In the genomic region with DNA sequence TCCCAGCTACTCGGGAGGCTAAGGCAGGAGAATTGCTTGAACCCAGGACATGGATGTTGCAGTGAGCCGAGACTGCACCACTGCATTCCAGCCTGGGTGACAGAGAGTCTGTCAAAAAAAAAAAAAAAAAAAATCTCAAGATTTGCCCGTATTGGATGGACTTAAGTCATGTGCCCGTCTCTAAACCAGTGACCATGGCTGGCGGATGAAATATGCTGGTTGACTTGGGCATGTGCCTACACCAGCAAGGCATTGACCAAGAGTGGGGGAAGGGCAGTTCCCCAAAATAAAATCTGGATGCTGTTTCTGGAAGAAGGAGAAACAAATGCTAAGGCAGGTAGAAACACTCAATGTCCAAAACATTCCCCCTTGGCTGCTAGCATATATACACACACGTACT, we compare ENCODE assay signal across 1 cellular context.
TF ChIP-seq lines count a peak whose summit lies in the region.

No MANE protein-coding gene starts in this region.

TF ChIP-seq in SK-N-SH, 30 proteins besides CTCF, POLR2A, EP300 and RAD21 (continued from another document):
- TF ChIP-seq, protein P1, sequence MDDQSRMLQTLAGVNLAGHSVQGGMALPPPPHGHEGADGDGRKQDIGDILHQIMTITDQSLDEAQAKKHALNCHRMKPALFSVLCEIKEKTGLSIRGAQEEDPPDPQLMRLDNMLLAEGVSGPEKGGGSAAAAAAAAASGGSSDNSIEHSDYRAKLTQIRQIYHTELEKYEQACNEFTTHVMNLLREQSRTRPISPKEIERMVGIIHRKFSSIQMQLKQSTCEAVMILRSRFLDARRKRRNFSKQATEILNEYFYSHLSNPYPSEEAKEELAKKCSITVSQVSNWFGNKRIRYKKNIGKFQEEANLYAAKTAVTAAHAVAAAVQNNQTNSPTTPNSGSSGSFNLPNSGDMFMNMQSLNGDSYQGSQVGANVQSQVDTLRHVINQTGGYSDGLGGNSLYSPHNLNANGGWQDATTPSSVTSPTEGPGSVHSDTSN (IDR thresholded peaks at IDR 0.05) = no peak
- TF ChIP-seq, protein P2, sequence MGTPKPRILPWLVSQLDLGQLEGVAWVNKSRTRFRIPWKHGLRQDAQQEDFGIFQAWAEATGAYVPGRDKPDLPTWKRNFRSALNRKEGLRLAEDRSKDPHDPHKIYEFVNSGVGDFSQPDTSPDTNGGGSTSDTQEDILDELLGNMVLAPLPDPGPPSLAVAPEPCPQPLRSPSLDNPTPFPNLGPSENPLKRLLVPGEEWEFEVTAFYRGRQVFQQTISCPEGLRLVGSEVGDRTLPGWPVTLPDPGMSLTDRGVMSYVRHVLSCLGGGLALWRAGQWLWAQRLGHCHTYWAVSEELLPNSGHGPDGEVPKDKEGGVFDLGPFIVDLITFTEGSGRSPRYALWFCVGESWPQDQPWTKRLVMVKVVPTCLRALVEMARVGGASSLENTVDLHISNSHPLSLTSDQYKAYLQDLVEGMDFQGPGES (IDR thresholded peaks at IDR 0.05; ENCODE audit: low read depth, low read length) = no peak
- TF ChIP-seq NRF1 (IDR thresholded peaks at IDR 0.05; ENCODE audit: low read depth, low read length) (no peak), YY1 (IDR thresholded peaks at IDR 0.05; ENCODE audit: low read depth) (no peak)
- TF ChIP-seq, protein P3, sequence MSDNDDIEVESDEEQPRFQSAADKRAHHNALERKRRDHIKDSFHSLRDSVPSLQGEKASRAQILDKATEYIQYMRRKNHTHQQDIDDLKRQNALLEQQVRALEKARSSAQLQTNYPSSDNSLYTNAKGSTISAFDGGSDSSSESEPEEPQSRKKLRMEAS (IDR thresholded peaks at IDR 0.05; ENCODE audit: low read depth) = no peak
